12 cellular contexts compared by ENCODE assay signal in the genomic region with DNA sequence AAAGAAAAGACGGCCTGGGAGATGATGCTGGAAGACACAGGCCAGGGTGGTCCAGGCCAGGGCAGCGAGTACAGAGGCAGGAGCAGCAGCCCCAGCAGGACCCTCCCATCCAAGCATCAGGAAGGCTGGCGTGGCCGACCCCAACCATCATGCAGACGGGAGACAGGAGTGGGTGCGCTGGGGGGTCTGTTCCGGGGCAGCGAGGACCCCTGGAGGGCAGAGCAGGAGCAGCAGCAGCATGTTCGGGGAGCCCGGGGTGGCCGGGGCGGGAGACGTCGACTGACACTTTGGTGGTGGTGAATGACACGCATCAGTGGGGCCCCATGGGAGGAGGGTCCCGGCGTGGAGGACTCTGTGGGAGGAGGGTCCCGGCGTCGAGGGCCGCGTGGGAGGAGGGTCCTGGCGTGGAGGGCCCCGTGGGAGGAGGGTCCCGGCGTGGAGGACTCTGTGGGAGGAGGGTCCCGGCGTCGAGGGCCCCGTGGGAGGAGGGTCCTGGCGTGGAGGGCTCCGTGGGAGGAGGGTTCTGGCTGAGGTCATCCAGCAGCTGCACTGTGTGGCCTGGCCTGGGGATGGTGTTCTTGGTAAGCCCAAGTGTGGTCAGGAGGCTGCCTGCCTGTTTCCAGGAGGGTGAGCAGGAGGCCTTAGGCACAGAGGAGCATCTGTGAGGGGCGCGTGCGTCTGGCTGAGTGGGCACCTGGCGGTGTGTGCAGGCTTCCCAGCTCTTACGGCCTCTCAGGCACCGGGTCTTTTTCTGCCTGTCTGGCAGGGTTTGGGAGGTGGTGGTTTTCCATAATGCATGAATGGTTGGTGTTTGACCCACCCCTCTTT. TPM values are rescaled to one million over a fixed set of nuclear protein-coding genes. Genes with fewer than 3 reads are reported as not detected.
DNase-seq lines count a peak whose midpoint lies in the region; ATAC-seq and TF ChIP-seq lines count a peak whose summit lies in the region.
"Had no signal": no experiment of that assay in that cellular context is flagged by ENCODE, and none has a peak within 500 bp of the region (broad histone marks: within the 10 kb centered on the region; RNA-seq: fewer than 3 reads in every experiment).

No MANE protein-coding gene starts in this region.

- peak overlapping the region; percentile 81 for H2BK120ac ChIP-seq in neuronal stem cell (ENCODE audit: low read depth, low read length)

- H2BK5ac ChIP-seq in neuronal stem cell (ENCODE audit: low read length) = peak overlapping the region; percentile 5

- H3K79me1 ChIP-seq in neuronal stem cell (ENCODE audit: low read depth, low read length) = peaks cover 7% of the 10 kb centered on the region

- H3K27me3 ChIP-seq in neuronal stem cell (ENCODE audit: control insufficient read depth in 3 of 3, insufficient read depth in 3 of 3, low read depth in 1 of 3, low read length in 3 of 3) = no peaks in the 10 kb centered on the region
- H3K27me3 ChIP-seq: neutrophil had no signal

- peaks cover 0 to 2% of the 10 kb centered on the region in 2 donors for H3K4me1 ChIP-seq in neuronal stem cell (ENCODE audit: control insufficient read depth in 2 of 2, insufficient read depth in 1 of 2, low read depth in 1 of 2, low read length in 2 of 2)

- ATAC-seq in HG03469 (IDR thresholded peaks at IDR 0.05; ENCODE audit: unreplicated experiment) = no peak

- no CpG with 5 or more reads among the region's 38 CpGs for WGBS in neuronal stem cell (ENCODE audit: extremely low coverage in 2 of 2, insufficient read length in 2 of 2, insufficient replicate concordance in 1 of 2), 2 donors

- H2BK15ac ChIP-seq in neuronal stem cell (ENCODE audit: low read length) = no peak overlapping the region

- no peak overlapping the region for H4K8ac ChIP-seq in neuronal stem cell (ENCODE audit: low read depth, low read length)

- H4K91ac ChIP-seq in neuronal stem cell (ENCODE audit: low read depth, low read length, poor library complexity) = no peak overlapping the region

- no peaks in the 10 kb centered on the region for H3K9me3 ChIP-seq in neuronal stem cell (replicated peaks in 1 of 2; ENCODE audit: control insufficient read depth in 2 of 2, insufficient read depth in 1 of 2, low read depth in 1 of 2, low read length in 2 of 2)
- H3K9me3 ChIP-seq: neutrophil had no signal

- H3K4ac ChIP-seq in neuronal stem cell (ENCODE audit: low read length) = no peak overlapping the region

- H3K4me3 ChIP-seq in AG09309 (ENCODE audit: control insufficient read depth, low read depth, low read length) = no peak overlapping the region
- no peak overlapping the region for H3K4me3 ChIP-seq in epithelial cell of esophagus (ENCODE audit: low read length)
- H3K4me3 ChIP-seq in neuronal stem cell (ENCODE audit: low read length in 2 of 2) = no peak overlapping the region

- H2BK12ac ChIP-seq in neuronal stem cell (ENCODE audit: low read length) = no peak overlapping the region

- H3K36me3 ChIP-seq in neuronal stem cell (replicated peaks in 1 of 2; ENCODE audit: control insufficient read depth in 2 of 2, insufficient read depth in 2 of 2, low read length in 2 of 2) = no peaks in the 10 kb centered on the region
- H3K36me3 ChIP-seq: neutrophil had no signal

- H2AK5ac ChIP-seq in neuronal stem cell (ENCODE audit: low read depth, low read length) = peak overlapping the region; percentile 70

- no peak overlapping the region for H3K4me2 ChIP-seq in neuronal stem cell (ENCODE audit: insufficient read depth, low read length, poor library complexity, severe bottlenecking)

- H3K9ac ChIP-seq in neuronal stem cell (ENCODE audit: low read depth, low read length, poor library complexity) = no peak overlapping the region

- peak; percentile 25 for TF ChIP-seq CTCF in AG09309 (IDR thresholded peaks at IDR 0.05; ENCODE audit: control insufficient read depth, insufficient read depth, low read depth, low read length, missing control alignments)
- peak; percentile 47 for TF ChIP-seq CTCF in LNCAP (IDR thresholded peaks at IDR 0.05)
- TF ChIP-seq CTCF in epithelial cell of esophagus (IDR thresholded peaks at IDR 0.05; ENCODE audit: insufficient read depth, low read depth, low read length, missing control alignments) = peak; percentile 9

- peak overlapping the region; percentile 52 for H3K18ac ChIP-seq in neuronal stem cell (ENCODE audit: low read length)

- no peak for DNase-seq in AG09309 (ENCODE audit: low read depth)
- DNase-seq in epithelial cell of esophagus (ENCODE audit: low read depth) = no peak
- DNase-seq in neuronal stem cell (ENCODE audit: low spot score) = no peak
- no peak for DNase-seq in effector CD4-positive, alpha-beta T cell
- no peak for DNase-seq in stimulated activated CD4-positive, alpha-beta T cell treated with anti-CD3 and anti-CD28 coated beads, Interleukin-4, amount 100 ng/mL, for 1 hour
- DNase-seq in SW480 (ENCODE audit: low spot score) = no peak
- DNase-seq: activated CD8-positive, alpha-beta memory T cell treated with anti-CD3 and anti-CD28 coated beads, Interleukin-2, amount 50 U/mL, for 4 hours; Karpas-422; NCI-H2227 treated with DMSO at 0.1 percent for 48 hours had no signal

- H3K14ac ChIP-seq in neuronal stem cell (ENCODE audit: low read length) = peak overlapping the region; percentile 71

- no peak overlapping the region for H3K27ac ChIP-seq in neuronal stem cell (replicated peaks; ENCODE audit: low read length)
- H3K27ac ChIP-seq: neutrophil had no signal

- no peak overlapping the region for H2AFZ ChIP-seq in neuronal stem cell (ENCODE audit: low read length)

- H3K23ac ChIP-seq in neuronal stem cell (ENCODE audit: low read depth, low read length, poor library complexity) = peak overlapping the region; percentile 45

RNA-seq across cellular contexts. Expression of gene FAM20C, which starts 38.9 kb away (rescaled TPM):
- polyA plus RNA-seq in neuronal stem cell (2013, experiment 1 of 2) = 7.3 TPM
- polyA plus RNA-seq in neuronal stem cell (2013, experiment 2 of 2) = 7.3 TPM

RNA-seq across cellular contexts. Expression of gene FOXL3, which starts 58.7 kb away (rescaled TPM):
- polyA plus RNA-seq in neuronal stem cell (2013, experiment 1 of 2) = not detected
- polyA plus RNA-seq in neuronal stem cell (2013, experiment 2 of 2) = not detected
